8 cellular contexts compared by ENCODE assay signal in the genomic region with DNA sequence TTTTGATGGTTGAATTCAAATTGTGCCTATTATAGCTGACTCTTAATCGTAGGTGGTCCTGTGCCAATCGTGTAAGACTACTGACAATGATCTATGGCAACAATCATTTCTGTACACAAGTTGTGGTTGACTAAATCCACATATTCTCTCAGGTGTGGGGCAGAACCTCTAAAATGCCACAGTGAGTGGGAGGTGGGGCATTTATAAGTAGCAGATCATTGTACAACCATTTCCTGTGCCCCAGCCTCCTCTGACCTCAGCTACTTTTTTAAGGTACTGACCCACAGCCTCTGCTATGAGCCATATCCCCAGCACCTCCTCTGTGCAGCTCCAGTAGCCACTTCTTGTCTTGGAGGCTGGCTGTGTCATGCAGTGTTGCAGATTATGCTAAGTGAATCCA. TPM values are rescaled to one million over a fixed set of nuclear protein-coding genes. Genes with fewer than 3 reads are reported as not detected.
DNase-seq lines count a peak whose midpoint lies in the region; ATAC-seq, FAIRE-seq and TF ChIP-seq lines count a peak whose summit lies in the region.

No MANE protein-coding gene starts in this region.

- no peak for TF ChIP-seq EP300 in GM12878 (IDR thresholded peaks at IDR 0.05; ENCODE audit: borderline replicate concordance in 1 of 2, control insufficient read depth in 1 of 2, low read depth in 2 of 2, low read length in 2 of 2)

- peaks cover 54 to 55% of the 10 kb centered on the region in 2 donors for H3K27me3 Mint-ChIP-seq in stimulated activated naive B cell treated with anti-CD40 and anti-IgM and Interleukin-4, amounts not matched to agents 10 μg/mL and 1 μg/mL and 100 μg/mL, for 72 hours

- no peak for TF ChIP-seq RAD21 in GM12878 (IDR thresholded peaks at IDR 0.05; ENCODE audit: insufficient read depth, low read depth, low read length)

- peaks cover 12% of the 10 kb centered on the region for H3K4me1 ChIP-seq in GM12878 (ENCODE audit: control insufficient read depth, insufficient read depth, low read length)

- no peak overlapping the region for H2AFZ ChIP-seq in GM12878 (ENCODE audit: control insufficient read depth, low read depth, low read length)

- no peaks in the 10 kb centered on the region for H3K36me3 Mint-ChIP-seq in stimulated activated naive B cell treated with anti-CD40 and anti-IgM and Interleukin-4, amounts not matched to agents 10 μg/mL and 1 μg/mL and 100 μg/mL, for 72 hours

- intact Hi-C loops in GM12878 (cut with micrococcal nuclease; ENCODE audit: unreplicated experiment) = no loop called here
- intact Hi-C loops in posterior vena cava (cut with DNase I) = loop anchor here in 1 of 2 donors (10.0 kb wide), 1 partner anchor 101 kb away; no protein-coding TSS in a partner anchor

- TF ChIP-seq CTCF in BJ (IDR thresholded peaks at IDR 0.05; ENCODE audit: insufficient read depth, low read depth, low read length) = no peak
- no peak for TF ChIP-seq CTCF in GM12878 (IDR thresholded peaks at IDR 0.05 in 2 of 3, conservative IDR thresholded peaks at IDR 0.05 in 1 of 3; ENCODE audit: control insufficient read depth in 2 of 3, extremely low read depth in 1 of 3, insufficient read depth in 1 of 3, low read depth in 3 of 3, low read length in 3 of 3)

- no peak for TF ChIP-seq POLR2A in GM12878 (IDR thresholded peaks at IDR 0.05; ENCODE audit: low read depth, low read length)

- H3K27ac ChIP-seq in GM12878 (ENCODE audit: control insufficient read depth, insufficient read depth) = no peak overlapping the region

- H3K79me2 ChIP-seq in GM12878 (ENCODE audit: control insufficient read depth, insufficient read depth, low read length) = no peaks in the 10 kb centered on the region

- no peak for FAIRE-seq in GM12878 (lab: Jason Lieb, UNC)

- WGBS in GM12878 (ENCODE audit: insufficient coverage, insufficient replicate concordance, low lambda C conversion rate, missing lambda C conversion rate) = 2% methylated on average over 2 of the region's 2 CpGs

- H3K4me2 ChIP-seq in GM12878 (ENCODE audit: control insufficient read depth, insufficient read depth) = peak overlapping the region; percentile 44; the same call in 1 of the 2 replicates

- CTCF ChIA-PET in BJ (lab: Yijun Ruan, JAX) = interaction anchor here (0.6 to 2.0 kb wide), 7 partner anchors 8 to 296 kb away, joined by 3 to 4 read pairs (median 3); partner anchors contain the start of gene RAPH1
- CTCF ChIA-PET in GM12878 (lab: Yijun Ruan, JAX) = interaction anchor here (1.0 to 1.9 kb wide), 3 partner anchors 9 to 25 kb away, joined by 3 to 6 read pairs (median 4); no protein-coding TSS in a partner anchor

- peak; percentile 45 for ATAC-seq in GM19351 (IDR thresholded peaks at IDR 0.05; ENCODE audit: unreplicated experiment)
- peak; percentile 35 for ATAC-seq in HG03565 (IDR thresholded peaks at IDR 0.05; ENCODE audit: unreplicated experiment)
- ATAC-seq in GM12878 = peak; percentile 89
- peak; percentile 86 to 87 for ATAC-seq in stimulated activated naive B cell treated with anti-CD40 and anti-IgM and Interleukin-4, amounts not matched to agents 10 μg/mL and 1 μg/mL and 100 μg/mL, for 72 hours (replicated peaks)

- DNase-seq in BJ (ENCODE audit: low read depth) = peak; percentile 52
- DNase-seq in GM12878 (ENCODE audit: low read depth, low spot score) = peak; percentile 61
- peak; percentile 64 for DNase-seq in stimulated activated naive B cell treated with anti-CD40 and anti-IgM and Interleukin-4, amounts not matched to agents 10 μg/mL and 1 μg/mL and 100 μg/mL, for 72 hours
- DNase-seq in NCI-H446 (lab: John Stamatoyannopoulos, UW) = no peak
- no peak for DNase-seq in posterior vena cava (ENCODE audit: low spot score)
- DNase-seq in LoVo (ENCODE audit: low spot score) = no peak

- H3K4me3 ChIP-seq in BJ (ENCODE audit: low read depth, low read length) (no peak overlapping the region), GM12878 (no peak overlapping the region)

- H4K20me1 ChIP-seq in GM12878 (ENCODE audit: control insufficient read depth, insufficient read depth) = no peaks in the 10 kb centered on the region

- in situ Hi-C loops in GM12878 (cut with MboI) = no loop called here

- peaks cover 17% of the 10 kb centered on the region in 2 donors for H3K4me1 Mint-ChIP-seq in stimulated activated naive B cell treated with anti-CD40 and anti-IgM and Interleukin-4, amounts not matched to agents 10 μg/mL and 1 μg/mL and 100 μg/mL, for 72 hours

- POLR2A ChIA-PET in BJ (lab: Charles Lee) = interaction anchor here (0.5 to 0.6 kb wide), 2 partner anchors 17 to 108 kb away, joined by 3 to 4 read pairs; no protein-coding TSS in a partner anchor
- POLR2A ChIA-PET in GM12878 (lab: Charles Lee) = no interaction called here

- H3K4me3 Mint-ChIP-seq in stimulated activated naive B cell treated with anti-CD40 and anti-IgM and Interleukin-4, amounts not matched to agents 10 μg/mL and 1 μg/mL and 100 μg/mL, for 72 hours = no peak overlapping the region

- BruUV-seq in GM12878 (replicated peaks; lab: Mats Ljungman, UMichigan) = no TSS peak

- no peak overlapping the region for H3K9ac ChIP-seq in GM12878 (ENCODE audit: control insufficient read depth, insufficient read depth, low read length)

- RAD21 ChIA-PET in GM12878 (lab: Charles Lee; ENCODE audit: unreplicated experiment) = no interaction called here

- H3K36me3 ChIP-seq in BJ (ENCODE audit: control insufficient read depth, insufficient read depth, low read length) (no peaks in the 10 kb centered on the region), GM12878 (ENCODE audit: control insufficient read depth in 2 of 2, insufficient read depth in 2 of 2, low read length in 1 of 2) (no peaks in the 10 kb centered on the region)

- SMC1A ChIA-PET in GM12878 (lab: Charles Lee; ENCODE audit: uncharacterized antibody, unreplicated experiment) = interaction anchor here (1.5 to 1.6 kb wide), 2 partner anchors 9 to 99 kb away, joined by 4 read pairs; no protein-coding TSS in a partner anchor

- no peaks in the 10 kb centered on the region for H3K27me3 ChIP-seq in BJ (ENCODE audit: control insufficient read depth, insufficient read depth, low read length)
- peaks cover 0 to 8% of the 10 kb centered on the region in 2 experiments; a peak in 2 of 4 replicates for H3K27me3 ChIP-seq in GM12878 (replicated peaks in 1 of 2; ENCODE audit: control insufficient read depth in 2 of 2, insufficient read depth in 2 of 2, low read length in 1 of 2)

- no peaks in the 10 kb centered on the region; the same call in 2 of the 3 replicates for H3K9me3 ChIP-seq in GM12878 (replicated peaks; ENCODE audit: control insufficient read depth, insufficient read depth, low read length)

- peaks cover 0 to 1% of the 10 kb centered on the region in 2 donors for H3K9me3 Mint-ChIP-seq in stimulated activated naive B cell treated with anti-CD40 and anti-IgM and Interleukin-4, amounts not matched to agents 10 μg/mL and 1 μg/mL and 100 μg/mL, for 72 hours

- H3K27ac Mint-ChIP-seq in stimulated activated naive B cell treated with anti-CD40 and anti-IgM and Interleukin-4, amounts not matched to agents 10 μg/mL and 1 μg/mL and 100 μg/mL, for 72 hours = peak overlapping the region; percentile 42

TF ChIP-seq in GM12878, 131 proteins besides CTCF, POLR2A, EP300 and RAD21 (continues in another document):
- peak; percentile 87 for TF ChIP-seq RUNX3 (IDR thresholded peaks at IDR 0.05; ENCODE audit: low read length)
- TF ChIP-seq MTA2 (IDR thresholded peaks at IDR 0.05; ENCODE audit: low read depth) = peak; percentile 54
- TF ChIP-seq, protein P1, sequence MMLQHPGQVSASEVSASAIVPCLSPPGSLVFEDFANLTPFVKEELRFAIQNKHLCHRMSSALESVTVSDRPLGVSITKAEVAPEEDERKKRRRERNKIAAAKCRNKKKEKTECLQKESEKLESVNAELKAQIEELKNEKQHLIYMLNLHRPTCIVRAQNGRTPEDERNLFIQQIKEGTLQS (IDR thresholded peaks at IDR 0.05; ENCODE audit: borderline replicate concordance, extremely low read depth, low read depth, low read length) = no peak
- no peak for TF ChIP-seq MYC (IDR thresholded peaks at IDR 0.05; ENCODE audit: insufficient read depth, insufficient read length, insufficient replicate concordance, low read length, severe bottlenecking)
- no peak for TF ChIP-seq ZBTB33 (IDR thresholded peaks at IDR 0.05)
- TF ChIP-seq RB1 (IDR thresholded peaks at IDR 0.05; ENCODE audit: borderline replicate concordance) = no peak

RNA-seq across cellular contexts. Expression of gene RAPH1, which starts 48.6 kb away (rescaled TPM):
- 3.3 and 5.6 TPM in 2 replicates for polyA plus RNA-seq in BJ (2011; rRNA removed)
- polyA minus RNA-seq in BJ (2011; rRNA and poly(A)+ RNA removed) = 10.7 and 16.0 TPM in 2 replicates
- total RNA-seq in GM12878 (2013; cell fraction: nucleolus; rRNA removed) = 0.17 TPM in 1 of 2 replicates, not detected in the other
- 0.90 TPM in 1 of 2 replicates, not detected in the other for total RNA-seq in GM12878 (2014; rRNA removed)
- total RNA-seq in GM12878 (2014; rRNA removed; fragmentation: Illumina TruSeq; extraction: Trizol) = not detected in 2 replicates
- total RNA-seq in GM12878 (2021) = 0.08 and 0.21 TPM in 2 replicates
- polyA plus RNA-seq in GM12878 (2011; ENCODE audit: low read depth) = not detected
- not detected in 2 replicates for polyA plus RNA-seq in GM12878 (2011; rRNA removed)
- not detected in 2 replicates for polyA plus RNA-seq in GM12878 (2011; cell fraction: cytosol; rRNA removed)
- not detected in 2 replicates for polyA plus RNA-seq in GM12878 (2011; cell fraction: nucleus; rRNA removed)
- 0.05 and 0.08 TPM in 2 replicates for polyA plus RNA-seq in GM12878 (2012)
- polyA plus RNA-seq in GM12878 (2014; fragmentation: Illumina TruSeq; extraction: Trizol) = not detected in 2 replicates
- not detected for polyA plus RNA-seq in GM12878 (2014; fragmentation: Nextera tagmentation; extraction: Ambion mirVana)
- 0.51 TPM in 1 of 2 replicates, not detected in the other for polyA plus RNA-seq in GM12878 (2014; rRNA removed)
- under 1 TPM in 1 of 2 experiments, not detected in 1; 0.09 TPM for polyA plus RNA-seq in GM12878 (2016; fragmentation: Nextera tagmentation; extraction: Ambion mirVana)
- polyA minus RNA-seq in GM12878 (2011; rRNA and poly(A)+ RNA removed) = not detected in 2 replicates
- not detected in 2 replicates for polyA minus RNA-seq in GM12878 (2011; cell fraction: cytosol; rRNA and poly(A)+ RNA removed)
- not detected in 2 replicates for polyA minus RNA-seq in GM12878 (2011; cell fraction: nucleus; rRNA and poly(A)+ RNA removed)
- total RNA-seq in posterior vena cava = 10 to 100 TPM; 44.0 to 48.4 TPM

Comparison
In these comparisons a context has a peak if more than half of its experiments do, and no peak if none do; other contexts are left out.
1. DNase-seq: peak in BJ (single experiment), GM12878 (single experiment) and stimulated activated naive B cell treated with anti-CD40 and anti-IgM and Interleukin-4, amounts not matched to agents 10 μg/mL and 1 μg/mL and 100 μg/mL, for 72 hours (single experiment); none in NCI-H446 (0 of 2), posterior vena cava (single experiment) and LoVo (single experiment).
2. ATAC-seq: peak in every context shown above with its lines; median percentile 89 in GM12878; 86 in stimulated activated naive B cell treated with anti-CD40 and anti-IgM and Interleukin-4, amounts not matched to agents 10 μg/mL and 1 μg/mL and 100 μg/mL, for 72 hours; 45 in GM19351; 35 in HG03565.
3. RNA of gene RAPH1, which starts 48.6 kb away (total RNA-seq): 44.0 to 48.4 TPM in posterior vena cava; 0.08 to 0.90 TPM in GM12878; every median in the first group is over 10 times any median in the second.